Comparison of ENCODE assay signal across 1 cellular context in genomic region chr5:115452791-115453190, GRCh38.
TF ChIP-seq lines count a peak whose summit lies in the region.

No MANE protein-coding gene starts in this region.

TF ChIP-seq in WTC11, 78 proteins besides CTCF, POLR2A, EP300 and RAD21 (continued from another document):
- TF ChIP-seq AFF4 (CRISPR knock-in tag; IDR thresholded peaks at IDR 0.05; ENCODE audit: borderline replicate concordance) (no peak), ZNF396 (CRISPR knock-in tag; IDR thresholded peaks at IDR 0.05; ENCODE audit: borderline replicate concordance) (no peak), ZNF512 (CRISPR knock-in tag; IDR thresholded peaks at IDR 0.05; ENCODE audit: borderline replicate concordance) (no peak), ZNF138 (CRISPR knock-in tag; conservative IDR thresholded peaks at IDR 0.05) (no peak), CREM (CRISPR knock-in tag; IDR thresholded peaks at IDR 0.05) (no peak), CDX4 (CRISPR knock-in tag; IDR thresholded peaks at IDR 0.05; ENCODE audit: borderline replicate concordance) (no peak), OVOL2 (CRISPR knock-in tag; IDR thresholded peaks at IDR 0.05; ENCODE audit: borderline replicate concordance) (no peak), MAX (CRISPR knock-in tag; IDR thresholded peaks at IDR 0.05) (no peak), JAZF1 (CRISPR knock-in tag; IDR thresholded peaks at IDR 0.05) (no peak), ARID4B (CRISPR knock-in tag; IDR thresholded peaks at IDR 0.05; ENCODE audit: borderline replicate concordance) (no peak), SMAD4 (CRISPR knock-in tag; IDR thresholded peaks at IDR 0.05) (no peak)
